15 cellular contexts compared by ENCODE assay signal in genomic region chr5:139749242-139749641, GRCh38. TPM values are rescaled to one million over a fixed set of nuclear protein-coding genes. Genes with fewer than 3 reads are reported as not detected.
DNase-seq lines count a peak whose midpoint lies in the region; ATAC-seq, FAIRE-seq and TF ChIP-seq lines count a peak whose summit lies in the region.
"Had no signal": no experiment of that assay in that cellular context is flagged by ENCODE, and none has a peak within 500 bp of the region (broad histone marks: within the 10 kb centered on the region; RNA-seq: fewer than 3 reads in every experiment).

No MANE protein-coding gene starts in this region.

- H3K4me3 Mint-ChIP-seq in activated CD4-positive, alpha-beta T cell treated with anti-CD3 and anti-CD28 coated beads, Interleukin-2, amount 10 ng/mL, durations not matched to agents 24 days and 14 days: peak overlapping the region; percentile 12
- peak overlapping the region in 2 of 4 donors; percentile 34 to 53 for H3K4me3 Mint-ChIP-seq in IgD-negative memory B cell

- peaks cover 32% of the 10 kb centered on the region for H3K4me1 Mint-ChIP-seq in activated CD4-positive, alpha-beta T cell treated with anti-CD3 and anti-CD28 coated beads, Interleukin-2, amount 10 ng/mL, durations not matched to agents 24 days and 14 days
- peaks cover 15 to 23% (median 21%) of the 10 kb centered on the region in 3 donors for H3K4me1 Mint-ChIP-seq in IgD-negative memory B cell

- intact Hi-C loops in activated CD4-positive, alpha-beta T cell treated with anti-CD3 and anti-CD28 coated beads, Interleukin-2, amount 10 ng/mL, durations not matched to agents 24 days and 14 days (cut with micrococcal nuclease): loop anchor here (5.0 to 10.0 kb wide), 2 partner anchors 112 to 366 kb away; partner anchors contain the start of gene PURA
- intact Hi-C loops in pancreas (cut with DNase I): no loop called here

- no peak for FAIRE-seq in pancreas (lab: Jason Lieb, UNC)
- FAIRE-seq: G401.6, keratinocyte had no signal

- no peak for DNase-seq in activated CD4-positive, alpha-beta T cell treated with anti-CD3 and anti-CD28 coated beads, Interleukin-2, amount 10 ng/mL, durations not matched to agents 24 days and 14 days
- no peak for DNase-seq in activated CD4-positive, alpha-beta T cell treated with anti-CD3 and anti-CD28 coated beads for 1 hour
- peak; percentile 47 for DNase-seq in osteoblast (ENCODE audit: insufficient read length, low spot score, missing footprints)
- no peak for DNase-seq in omental fat pad (ENCODE audit: low spot score)
- DNase-seq in pancreas: no peak
- DNase-seq in Karpas-422: no peak
- DNase-seq: activated naive CD4-positive, alpha-beta T cell; cortex of kidney; NCI-H510A had no signal

- no peaks in the 10 kb centered on the region for H3K36me3 ChIP-seq in osteoblast (ENCODE audit: insufficient read depth, low read length)
- H3K36me3 ChIP-seq in pancreas: no peaks in the 10 kb centered on the region
- no peaks in the 10 kb centered on the region for H3K36me3 ChIP-seq in Karpas-422 (ENCODE audit: insufficient read depth, low read length)

- H2AFZ ChIP-seq in osteoblast (ENCODE audit: low read length) (no peak overlapping the region), Karpas-422 (ENCODE audit: low read length) (no peak overlapping the region)

- ATAC-seq in omental fat pad (ENCODE audit: low FRiP score) (no peak), pancreas (no peak)
- ATAC-seq: Right ventricle myocardium inferior had no signal

- no peaks in the 10 kb centered on the region for H3K79me2 ChIP-seq in osteoblast (ENCODE audit: insufficient read depth, low read length)
- H3K79me2 ChIP-seq in Karpas-422 (ENCODE audit: low read length): no peaks in the 10 kb centered on the region

- H3K27me3 ChIP-seq in osteoblast (ENCODE audit: insufficient read depth, low read length) (no peaks in the 10 kb centered on the region), pancreas (no peaks in the 10 kb centered on the region), Karpas-422 (ENCODE audit: low read length) (no peaks in the 10 kb centered on the region)

- 88 to 92% methylated on average over 2 of the region's 2 CpGs for WGBS in pancreas, 2 donors

- no peak overlapping the region for H3K9ac ChIP-seq in Karpas-422 (ENCODE audit: low read length)

- no peaks in the 10 kb centered on the region for H3K36me3 Mint-ChIP-seq in activated CD4-positive, alpha-beta T cell treated with anti-CD3 and anti-CD28 coated beads, Interleukin-2, amount 10 ng/mL, durations not matched to agents 24 days and 14 days (ENCODE audit: low read depth)
- H3K36me3 Mint-ChIP-seq in IgD-negative memory B cell: no peaks in the 10 kb centered on the region

- H3K9me3 ChIP-seq in osteoblast (ENCODE audit: low read depth, low read length) (no peaks in the 10 kb centered on the region), pancreas (no peaks in the 10 kb centered on the region), Karpas-422 (ENCODE audit: low read length) (no peaks in the 10 kb centered on the region)

- peaks cover 49% of the 10 kb centered on the region for H3K4me1 ChIP-seq in osteoblast (ENCODE audit: insufficient read depth, low read length)
- peaks cover 14 to 16% (median 16%) of the 10 kb centered on the region in 3 donors for H3K4me1 ChIP-seq in pancreas
- H3K4me1 ChIP-seq in Karpas-422 (ENCODE audit: low read length): peaks cover 21% of the 10 kb centered on the region

- H4K20me1 ChIP-seq in osteoblast (ENCODE audit: insufficient read depth, low read length) (no peaks in the 10 kb centered on the region), Karpas-422 (ENCODE audit: insufficient read depth, low read depth, low read length) (peaks cover 10% of the 10 kb centered on the region)

- no peaks in the 10 kb centered on the region for H3K9me3 Mint-ChIP-seq in activated CD4-positive, alpha-beta T cell treated with anti-CD3 and anti-CD28 coated beads, Interleukin-2, amount 10 ng/mL, durations not matched to agents 24 days and 14 days
- H3K9me3 Mint-ChIP-seq in IgD-negative memory B cell: no peaks in the 10 kb centered on the region

- no peak overlapping the region for H3K4me3 ChIP-seq in osteoblast (ENCODE audit: insufficient read depth, low read length)
- no peak overlapping the region for H3K4me3 ChIP-seq in pancreas
- no peak overlapping the region for H3K4me3 ChIP-seq in Karpas-422 (ENCODE audit: low read length)
- H3K4me3 ChIP-seq: smooth muscle cell had no signal

- peaks cover 39% of the 10 kb centered on the region for H3K27me3 Mint-ChIP-seq in activated CD4-positive, alpha-beta T cell treated with anti-CD3 and anti-CD28 coated beads, Interleukin-2, amount 10 ng/mL, durations not matched to agents 24 days and 14 days
- peaks cover 4% of the 10 kb centered on the region for H3K27me3 Mint-ChIP-seq in IgD-negative memory B cell

- H3K27ac Mint-ChIP-seq in activated CD4-positive, alpha-beta T cell treated with anti-CD3 and anti-CD28 coated beads, Interleukin-2, amount 10 ng/mL, durations not matched to agents 24 days and 14 days: peak overlapping the region; percentile 39
- peak overlapping the region in 2 of 3 donors; percentile 77 to 81 for H3K27ac Mint-ChIP-seq in IgD-negative memory B cell

- TF ChIP-seq CTCF in osteoblast (IDR thresholded peaks at IDR 0.05; ENCODE audit: extremely low read depth, low read depth, low read length): no peak
- no peak for TF ChIP-seq CTCF in omental fat pad (IDR thresholded peaks at IDR 0.05)
- TF ChIP-seq CTCF in pancreas (IDR thresholded peaks at IDR 0.05): no peak

- H3K27ac ChIP-seq in cingulate gyrus (ENCODE audit: low read depth, low read length) (peak overlapping the region; percentile 54), osteoblast (ENCODE audit: low read depth, low read length) (no peak overlapping the region), pancreas (no peak overlapping the region), Karpas-422 (ENCODE audit: low read length) (no peak overlapping the region)

- no peaks in the 10 kb centered on the region for H3K9me2 ChIP-seq in Karpas-422 (replicated peaks; ENCODE audit: insufficient read depth, low read length)

- no peak overlapping the region for H3K4me2 ChIP-seq in osteoblast (ENCODE audit: insufficient read depth, low read length)
- H3K4me2 ChIP-seq in Karpas-422 (ENCODE audit: low read depth, low read length, poor library complexity, severe bottlenecking): no peak overlapping the region

RNA-seq across cellular contexts. Expression of gene PSD2, which starts 46.4 kb away (rescaled TPM):
- total RNA-seq in activated CD4-positive, alpha-beta T cell treated with anti-CD3 and anti-CD28 coated beads, Interleukin-2, amount 10 ng/mL, durations not matched to agents 24 days and 14 days: not detected in 2 replicates
- not detected for polyA plus RNA-seq in IgD-negative memory B cell
- total RNA-seq in osteoblast: 0.29 and 0.36 TPM in 2 replicates
- total RNA-seq in omental fat pad: under 1 TPM in 3 of 4 donors, not detected in 1; 0.12 to 0.46 (median 0.16) TPM
- total RNA-seq in pancreas: under 1 TPM; 0.06 to 0.66 (median 0.08) TPM
- under 1 TPM; 0.45 to 0.49 TPM for polyA plus RNA-seq in pancreas
- not detected in 2 replicates for total RNA-seq in Karpas-422 (2014; rRNA removed; shearing (Covaris generic); ENCODE audit: low replicate concordance)
- total RNA-seq: Right ventricle myocardium inferior had no signal
- polyA plus RNA-seq: keratinocyte had no signal
